In the genomic region with DNA sequence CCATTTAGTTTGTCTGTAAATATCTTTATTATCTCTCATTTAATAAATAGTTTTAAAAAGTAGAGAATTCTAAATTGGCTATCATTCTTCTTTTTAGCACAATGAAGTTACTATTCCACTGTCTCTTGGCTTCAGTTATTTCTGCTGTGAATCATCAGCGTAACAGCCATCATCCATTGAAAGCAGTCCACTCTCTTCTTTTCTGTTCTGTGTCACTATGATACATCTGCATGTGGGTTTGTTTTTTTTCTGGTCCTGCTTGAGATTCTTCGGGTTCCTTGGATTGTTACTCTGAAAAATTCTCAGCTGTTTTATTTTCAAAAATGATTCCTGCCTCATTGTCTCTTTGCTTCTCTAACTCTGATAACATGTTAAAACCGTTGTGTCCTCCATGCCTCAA, we compare ENCODE assay signal across 24 cellular contexts. TPM values are rescaled to one million over a fixed set of nuclear protein-coding genes. Genes with fewer than 3 reads are reported as not detected.
DNase-seq lines count a peak whose midpoint lies in the region; ATAC-seq and TF ChIP-seq lines count a peak whose summit lies in the region.
"Had no signal": no experiment of that assay in that cellular context is flagged by ENCODE, and none has a peak within 500 bp of the region (broad histone marks: within the 10 kb centered on the region; RNA-seq: fewer than 3 reads in every experiment).

No MANE protein-coding gene starts in this region.

- H3F3A ChIP-seq in SK-N-SH (replicated peaks; ENCODE audit: insufficient read depth) = peaks cover 8% of the 10 kb centered on the region

- no peak overlapping the region for H3K4me2 ChIP-seq in SK-N-SH
- H3K4me2 ChIP-seq: KMS-11 had no signal

- WGBS in SK-N-SH (ENCODE audit: low lambda C conversion rate) = 62% methylated on average over 3 of the region's 3 CpGs
- WGBS in upper lobe of left lung, 2 donors = 92 to 93% methylated on average over 3 of the region's 3 CpGs
- 77% methylated on average over 3 of the region's 3 CpGs for WGBS in prostate gland

- H3K9me2 ChIP-seq in SK-N-SH = no peaks in the 10 kb centered on the region

- ATAC-seq in upper lobe of left lung (ENCODE audit: low FRiP score in 2 of 2) = no peak
- ATAC-seq: activated CD8-positive, alpha-beta T cell treated with anti-CD3 and anti-CD28 coated beads for 36 hours; left colon had no signal

- TF ChIP-seq EP300 in SK-N-SH (IDR thresholded peaks at IDR 0.05; ENCODE audit: borderline replicate concordance in 1 of 2, low read depth in 1 of 2, low read length in 1 of 2) (no peak), upper lobe of left lung (IDR thresholded peaks at IDR 0.05) (no peak)

- no peak for TF ChIP-seq RAD21 in SK-N-SH (IDR thresholded peaks at IDR 0.05; ENCODE audit: low read length)

- no peak for TF ChIP-seq POLR2A in upper lobe of left lung (IDR thresholded peaks at IDR 0.05)
- no peak for TF ChIP-seq POLR2A in prostate gland (IDR thresholded peaks at IDR 0.05)

- intact Hi-C loops in prostate gland (cut with DNase I) = no loop called here

- H2AFZ ChIP-seq in SK-N-SH (ENCODE audit: low read depth) = no peak overlapping the region

- no peaks in the 10 kb centered on the region for H3K27me3 ChIP-seq in SK-N-SH (ENCODE audit: insufficient read depth)
- H3K27me3 ChIP-seq in upper lobe of left lung = no peaks in the 10 kb centered on the region
- H3K27me3 ChIP-seq in prostate gland (replicated peaks; ENCODE audit: insufficient read depth) = no peaks in the 10 kb centered on the region
- H3K27me3 ChIP-seq: sigmoid colon had no signal

- H3K36me3 ChIP-seq in SK-N-SH (replicated peaks in 1 of 2; ENCODE audit: control insufficient read depth in 1 of 2, insufficient read depth in 2 of 2, low read length in 1 of 2) = peaks cover 18 to 19% of the 10 kb centered on the region in 2 experiments
- peaks cover 0 to 14% (median 11%) of the 10 kb centered on the region in 4 donors for H3K36me3 ChIP-seq in upper lobe of left lung
- no peaks in the 10 kb centered on the region for H3K36me3 ChIP-seq in prostate gland

- 0 out of 4 replicates have a peak overlapping the region, but pooled peaks of 1 of the 2 experiments have one; percentile 11 for H3K27ac ChIP-seq in SK-N-SH (ENCODE audit: low read depth in 2 of 2, low read length in 1 of 2)
- no peak overlapping the region for H3K27ac ChIP-seq in upper lobe of left lung
- H3K27ac ChIP-seq in prostate gland = no peak overlapping the region
- H3K27ac ChIP-seq: KMS-11 had no signal

- POLR2A ChIA-PET in SK-N-SH (lab: Yijun Ruan, JAX) = no interaction called here

- no peaks in the 10 kb centered on the region for H3K9me3 ChIP-seq in SK-N-SH
- H3K9me3 ChIP-seq in upper lobe of left lung = no peaks in the 10 kb centered on the region
- H3K9me3 ChIP-seq in prostate gland = no peaks in the 10 kb centered on the region
- H3K9me3 ChIP-seq: sigmoid colon had no signal

- H3K9ac ChIP-seq in SK-N-SH = no peak overlapping the region
- H3K9ac ChIP-seq: KMS-11 had no signal

- TF ChIP-seq CTCF in SK-N-SH (IDR thresholded peaks at IDR 0.05) (no peak), upper lobe of left lung (IDR thresholded peaks at IDR 0.05) (no peak), prostate gland (IDR thresholded peaks at IDR 0.05) (no peak)

- no peaks in the 10 kb centered on the region; the same call in 1 of the 2 replicates for H3K79me2 ChIP-seq in SK-N-SH (ENCODE audit: insufficient read depth)

- peak; percentile 49 for DNase-seq in COLO829 (ENCODE audit: low spot score)
- no peak for DNase-seq in SK-N-SH
- peak; percentile 22 for DNase-seq in fibroblast of peridontal ligament (ENCODE audit: extremely low read depth)
- peak; percentile 66 for DNase-seq in myocyte (ENCODE audit: low read depth)
- DNase-seq in NCI-H446 (lab: John Stamatoyannopoulos, UW) = no peak
- no peak for DNase-seq in upper lobe of left lung
- DNase-seq in prostate gland (ENCODE audit: low spot score) = no peak
- DNase-seq: activated CD4-positive, CD25-positive, alpha-beta regulatory T cell; activated CD8-positive, alpha-beta T cell treated with anti-CD3 and anti-CD28 coated beads for 36 hours; activated gamma-delta T cell; activated T-cell treated with anti-CD3 and anti-CD28 coated beads for 4 hours; amniotic stem cell; CD4-positive, alpha-beta memory T cell; DMS153; GDM1; glutamatergic neuron; left colon; NCI-H1694 treated with DMSO at 0.1 percent for 48 hours; nephron progenitor cell; posterior cingulate gyrus; sigmoid colon; stimulated activated CD8-positive, alpha-beta memory T cell treated with anti-CD3 and anti-CD28 coated beads, Interleukin-4, amount 100 ng/mL, for 48 hours; T1000 had no signal

- H4K20me1 ChIP-seq in SK-N-SH (ENCODE audit: insufficient read depth) = no peaks in the 10 kb centered on the region

- no peak overlapping the region for H3K4me3 ChIP-seq in SK-N-SH (ENCODE audit: low read depth in 2 of 2, low read length in 1 of 2)
- H3K4me3 ChIP-seq in upper lobe of left lung = no peak overlapping the region
- no peak overlapping the region for H3K4me3 ChIP-seq in prostate gland
- H3K4me3 ChIP-seq: sigmoid colon had no signal

- H3K4me1 ChIP-seq in SK-N-SH (ENCODE audit: control insufficient read depth in 1 of 2, insufficient read depth in 2 of 2, low read depth in 1 of 2, low read length in 1 of 2) (peaks cover 0 to 9% of the 10 kb centered on the region in 2 experiments; a peak in 3 of 4 replicates), upper lobe of left lung (no peaks in the 10 kb centered on the region), prostate gland (replicated peaks) (peaks cover 10% of the 10 kb centered on the region)

- CTCF ChIA-PET in SK-N-SH (lab: Yijun Ruan, JAX) = interaction anchor here (1.3 kb wide), 1 partner anchor 53 kb away, joined by 3 read pairs; the partner anchor contains the start of gene CSGALNACT2

TF ChIP-seq in SK-N-SH, 30 proteins besides CTCF, POLR2A, EP300 and RAD21:
- TF ChIP-seq, protein P1, sequence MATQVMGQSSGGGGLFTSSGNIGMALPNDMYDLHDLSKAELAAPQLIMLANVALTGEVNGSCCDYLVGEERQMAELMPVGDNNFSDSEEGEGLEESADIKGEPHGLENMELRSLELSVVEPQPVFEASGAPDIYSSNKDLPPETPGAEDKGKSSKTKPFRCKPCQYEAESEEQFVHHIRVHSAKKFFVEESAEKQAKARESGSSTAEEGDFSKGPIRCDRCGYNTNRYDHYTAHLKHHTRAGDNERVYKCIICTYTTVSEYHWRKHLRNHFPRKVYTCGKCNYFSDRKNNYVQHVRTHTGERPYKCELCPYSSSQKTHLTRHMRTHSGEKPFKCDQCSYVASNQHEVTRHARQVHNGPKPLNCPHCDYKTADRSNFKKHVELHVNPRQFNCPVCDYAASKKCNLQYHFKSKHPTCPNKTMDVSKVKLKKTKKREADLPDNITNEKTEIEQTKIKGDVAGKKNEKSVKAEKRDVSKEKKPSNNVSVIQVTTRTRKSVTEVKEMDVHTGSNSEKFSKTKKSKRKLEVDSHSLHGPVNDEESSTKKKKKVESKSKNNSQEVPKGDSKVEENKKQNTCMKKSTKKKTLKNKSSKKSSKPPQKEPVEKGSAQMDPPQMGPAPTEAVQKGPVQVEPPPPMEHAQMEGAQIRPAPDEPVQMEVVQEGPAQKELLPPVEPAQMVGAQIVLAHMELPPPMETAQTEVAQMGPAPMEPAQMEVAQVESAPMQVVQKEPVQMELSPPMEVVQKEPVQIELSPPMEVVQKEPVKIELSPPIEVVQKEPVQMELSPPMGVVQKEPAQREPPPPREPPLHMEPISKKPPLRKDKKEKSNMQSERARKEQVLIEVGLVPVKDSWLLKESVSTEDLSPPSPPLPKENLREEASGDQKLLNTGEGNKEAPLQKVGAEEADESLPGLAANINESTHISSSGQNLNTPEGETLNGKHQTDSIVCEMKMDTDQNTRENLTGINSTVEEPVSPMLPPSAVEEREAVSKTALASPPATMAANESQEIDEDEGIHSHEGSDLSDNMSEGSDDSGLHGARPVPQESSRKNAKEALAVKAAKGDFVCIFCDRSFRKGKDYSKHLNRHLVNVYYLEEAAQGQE (IDR thresholded peaks at IDR 0.05; ENCODE audit: low read depth, low read length) = no peak
- TF ChIP-seq FOXJ3 (CRISPR knock-in tag; IDR thresholded peaks at IDR 0.05) = no peak
- no peak for TF ChIP-seq TEAD4 (IDR thresholded peaks at IDR 0.05; ENCODE audit: borderline replicate concordance, insufficient read depth)
- TF ChIP-seq JUND (IDR thresholded peaks at IDR 0.05) = peak; percentile 40; the same call in 1 of the 2 replicates
- no peak for TF ChIP-seq SMC3 (IDR thresholded peaks at IDR 0.05; ENCODE audit: low read depth, low read length)
- TF ChIP-seq YY1 (IDR thresholded peaks at IDR 0.05; ENCODE audit: low read depth) = no peak
- peak; percentile 21; the same call in 1 of the 2 replicates for TF ChIP-seq NFIC (IDR thresholded peaks at IDR 0.05; ENCODE audit: borderline replicate concordance)
- peak; percentile 45; the same call in 1 of the 2 replicates for TF ChIP-seq FOSL2 (IDR thresholded peaks at IDR 0.05; ENCODE audit: borderline replicate concordance, low read depth)
- no peak for TF ChIP-seq RFX5 (IDR thresholded peaks at IDR 0.05; ENCODE audit: low read length)
- no peak for TF ChIP-seq ELF1 (IDR thresholded peaks at IDR 0.05)
- no peak for TF ChIP-seq MXI1 (IDR thresholded peaks at IDR 0.05; ENCODE audit: low read depth, low read length)
- TF ChIP-seq NRF1 (IDR thresholded peaks at IDR 0.05; ENCODE audit: low read depth, low read length) = no peak
- peak; percentile 82 for TF ChIP-seq TCF12 (IDR thresholded peaks at IDR 0.05)
- TF ChIP-seq RCOR1 (IDR thresholded peaks at IDR 0.05; ENCODE audit: low read length) = no peak
- TF ChIP-seq, protein P2, sequence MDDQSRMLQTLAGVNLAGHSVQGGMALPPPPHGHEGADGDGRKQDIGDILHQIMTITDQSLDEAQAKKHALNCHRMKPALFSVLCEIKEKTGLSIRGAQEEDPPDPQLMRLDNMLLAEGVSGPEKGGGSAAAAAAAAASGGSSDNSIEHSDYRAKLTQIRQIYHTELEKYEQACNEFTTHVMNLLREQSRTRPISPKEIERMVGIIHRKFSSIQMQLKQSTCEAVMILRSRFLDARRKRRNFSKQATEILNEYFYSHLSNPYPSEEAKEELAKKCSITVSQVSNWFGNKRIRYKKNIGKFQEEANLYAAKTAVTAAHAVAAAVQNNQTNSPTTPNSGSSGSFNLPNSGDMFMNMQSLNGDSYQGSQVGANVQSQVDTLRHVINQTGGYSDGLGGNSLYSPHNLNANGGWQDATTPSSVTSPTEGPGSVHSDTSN (IDR thresholded peaks at IDR 0.05) = no peak
- no peak for TF ChIP-seq EZH2phosphoT487 (IDR thresholded peaks at IDR 0.05; ENCODE audit: borderline replicate concordance, low read depth)
TF ChIP-seq in SK-N-SH: peak in this region for 4.

RNA-seq across cellular contexts. Expression of gene CSGALNACT2, which starts 52.5 kb away (rescaled TPM):
- 11.5 and 16.0 TPM in 2 replicates for polyA plus RNA-seq in SK-N-SH (2012; rRNA removed)
- 16.1 and 21.2 TPM in 2 replicates for polyA plus RNA-seq in SK-N-SH (2012; cell fraction: cytosol; rRNA removed)
- polyA plus RNA-seq in SK-N-SH (2012; cell fraction: nucleus; rRNA removed) = 10.9 and 19.7 TPM in 2 replicates
- total RNA-seq in myocyte (21.2 and 27.6 TPM in 2 replicates), upper lobe of left lung (10 to 100 TPM; 30.5 to 47.1 (median 35.1) TPM), prostate gland (10 to 100 TPM in 1 of 2 donors, 1 to 10 TPM in 1; 10.0 to 15.9 TPM)
- polyA plus RNA-seq in myocyte (2012) = 27.2 TPM

Comparison
In these comparisons a context has a peak if more than half of its experiments do, and no peak if none do; other contexts are left out.
1. DNase-seq: peak in COLO829 (single experiment), fibroblast of peridontal ligament (single experiment) and myocyte (single experiment); none in SK-N-SH (single experiment), NCI-H446 (0 of 2), upper lobe of left lung (0 of 2) and prostate gland (single experiment).